24 cellular contexts compared by ENCODE assay signal in the genomic region with DNA sequence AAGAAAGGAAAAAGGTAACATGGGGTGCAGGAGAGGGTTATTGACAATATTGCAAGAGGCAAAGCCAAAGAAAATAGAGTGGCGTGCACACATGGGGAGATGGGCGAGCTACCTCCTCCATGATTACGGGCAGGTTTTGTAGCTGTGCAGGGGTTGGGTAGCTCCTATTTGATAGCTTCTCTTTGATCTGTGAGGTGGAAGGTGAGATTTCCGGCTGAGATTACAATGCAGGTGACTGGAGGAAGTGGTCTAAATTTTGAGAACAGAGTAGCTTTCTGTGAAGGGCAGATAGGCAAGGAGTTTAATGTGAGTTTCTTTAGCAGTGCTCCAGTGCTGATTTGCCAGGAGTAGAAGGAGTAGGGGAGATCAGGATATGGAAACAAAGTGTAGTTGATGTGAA.
DNase-seq lines count a peak whose midpoint lies in the region; ATAC-seq and TF ChIP-seq lines count a peak whose summit lies in the region.
"Had no signal": no experiment of that assay in that cellular context is flagged by ENCODE, and none has a peak within 500 bp of the region (broad histone marks: within the 10 kb centered on the region; RNA-seq: fewer than 3 reads in every experiment).

No MANE protein-coding gene starts in this region.

- no peaks in the 10 kb centered on the region for H4K20me1 ChIP-seq in smooth muscle cell (ENCODE audit: low read depth)

- no peaks in the 10 kb centered on the region for H3K79me2 ChIP-seq in smooth muscle cell (ENCODE audit: low read depth)

- peak overlapping the region; percentile 8 for H3K27ac Mint-ChIP-seq in activated T-cell treated with anti-CD3 and anti-CD28 coated beads, Interleukin-2, amount 50 U/mL, for 24 hours
- H3K27ac Mint-ChIP-seq in CD8-positive, alpha-beta memory T cell, result peak overlapping the region in 6 of 8 donors; percentile 2 to 81 (median 54)
- peak overlapping the region; percentile 9 for H3K27ac Mint-ChIP-seq in T-helper 1 cell treated with Interleukin-12 subunit alpha and Interleukin-12 subunit beta and Interleukin-4 antibody, amounts not matched to agents 30 μg/mL and 1 μg/mL, for 36 hours
- H3K27ac Mint-ChIP-seq in immature natural killer cell, result no peak overlapping the region
- H3K27ac Mint-ChIP-seq: progenitor cell of endocrine pancreas, type B pancreatic cell had no signal

- peaks cover 19% of the 10 kb centered on the region for H3K4me1 Mint-ChIP-seq in activated T-cell treated with anti-CD3 and anti-CD28 coated beads, Interleukin-2, amount 50 U/mL, for 24 hours (ENCODE audit: low read depth)
- H3K4me1 Mint-ChIP-seq in activated T-cell treated with anti-CD3 and anti-CD28 coated beads, Interleukin-2, amount 50 U/mL, for 4 hours (ENCODE audit: low read depth), result peaks cover 18% of the 10 kb centered on the region
- peaks cover 12 to 33% (median 19%) of the 10 kb centered on the region in 3 donors for H3K4me1 Mint-ChIP-seq in CD8-positive, alpha-beta memory T cell
- peaks cover 8% of the 10 kb centered on the region for H3K4me1 Mint-ChIP-seq in T-helper 1 cell treated with Interleukin-12 subunit alpha and Interleukin-12 subunit beta and Interleukin-4 antibody, amounts not matched to agents 30 μg/mL and 1 μg/mL, for 36 hours (ENCODE audit: low read depth)
- peaks cover 10 to 14% of the 10 kb centered on the region in 2 donors for H3K4me1 Mint-ChIP-seq in immature natural killer cell

- H3K36me3 Mint-ChIP-seq in activated T-cell treated with anti-CD3 and anti-CD28 coated beads, Interleukin-2, amount 50 U/mL, for 24 hours (ENCODE audit: low read depth), result no peaks in the 10 kb centered on the region
- H3K36me3 Mint-ChIP-seq in activated T-cell treated with anti-CD3 and anti-CD28 coated beads, Interleukin-2, amount 50 U/mL, for 4 hours (ENCODE audit: insufficient read depth), result no peaks in the 10 kb centered on the region
- peaks cover 0 to 4% (median 0%) of the 10 kb centered on the region in 3 donors for H3K36me3 Mint-ChIP-seq in CD8-positive, alpha-beta memory T cell
- H3K36me3 Mint-ChIP-seq in T-helper 1 cell treated with Interleukin-12 subunit alpha and Interleukin-12 subunit beta and Interleukin-4 antibody, amounts not matched to agents 30 μg/mL and 1 μg/mL, for 36 hours (ENCODE audit: low read depth), result peaks cover 4% of the 10 kb centered on the region
- peaks cover 0 to 7% (median 0%) of the 10 kb centered on the region in 3 donors for H3K36me3 Mint-ChIP-seq in immature natural killer cell
- H3K36me3 Mint-ChIP-seq: type B pancreatic cell had no signal

- no peak overlapping the region for H3K4me3 Mint-ChIP-seq in activated T-cell treated with anti-CD3 and anti-CD28 coated beads, Interleukin-2, amount 50 U/mL, for 24 hours
- no peak overlapping the region for H3K4me3 Mint-ChIP-seq in activated T-cell treated with anti-CD3 and anti-CD28 coated beads, Interleukin-2, amount 50 U/mL, for 4 hours
- peak overlapping the region; percentile 0 to 71 (median 37) for H3K4me3 Mint-ChIP-seq in CD8-positive, alpha-beta memory T cell
- peak overlapping the region; percentile 16 for H3K4me3 Mint-ChIP-seq in T-helper 1 cell treated with Interleukin-12 subunit alpha and Interleukin-12 subunit beta and Interleukin-4 antibody, amounts not matched to agents 30 μg/mL and 1 μg/mL, for 36 hours
- peak overlapping the region in 4 of 5 donors; percentile 1 to 30 (median 2) for H3K4me3 Mint-ChIP-seq in immature natural killer cell
- H3K4me3 Mint-ChIP-seq: type B pancreatic cell had no signal

- H3K36me3 ChIP-seq in CD8-positive, alpha-beta memory T cell (ENCODE audit: insufficient read depth, low read length), result no peaks in the 10 kb centered on the region
- no peaks in the 10 kb centered on the region for H3K36me3 ChIP-seq in smooth muscle cell (ENCODE audit: low read depth)
- H3K36me3 ChIP-seq: neutrophil, sigmoid colon, SJSA1 had no signal

- peaks cover 12% of the 10 kb centered on the region for H3K9me3 Mint-ChIP-seq in activated T-cell treated with anti-CD3 and anti-CD28 coated beads, Interleukin-2, amount 50 U/mL, for 24 hours
- peaks cover 10% of the 10 kb centered on the region for H3K9me3 Mint-ChIP-seq in activated T-cell treated with anti-CD3 and anti-CD28 coated beads, Interleukin-2, amount 50 U/mL, for 4 hours
- H3K9me3 Mint-ChIP-seq in CD8-positive, alpha-beta memory T cell, result peaks cover 3 to 15% (median 7%) of the 10 kb centered on the region in 5 donors
- H3K9me3 Mint-ChIP-seq in T-helper 1 cell treated with Interleukin-12 subunit alpha and Interleukin-12 subunit beta and Interleukin-4 antibody, amounts not matched to agents 30 μg/mL and 1 μg/mL, for 36 hours, result peaks cover 6% of the 10 kb centered on the region
- peaks cover 9 to 25% (median 12%) of the 10 kb centered on the region in 6 donors for H3K9me3 Mint-ChIP-seq in immature natural killer cell

- H3K27me3 Mint-ChIP-seq in activated T-cell treated with anti-CD3 and anti-CD28 coated beads, Interleukin-2, amount 50 U/mL, for 24 hours, result no peaks in the 10 kb centered on the region
- no peaks in the 10 kb centered on the region for H3K27me3 Mint-ChIP-seq in activated T-cell treated with anti-CD3 and anti-CD28 coated beads, Interleukin-2, amount 50 U/mL, for 4 hours (ENCODE audit: low read depth)
- no peaks in the 10 kb centered on the region for H3K27me3 Mint-ChIP-seq in CD8-positive, alpha-beta memory T cell
- H3K27me3 Mint-ChIP-seq in T-helper 1 cell treated with Interleukin-12 subunit alpha and Interleukin-12 subunit beta and Interleukin-4 antibody, amounts not matched to agents 30 μg/mL and 1 μg/mL, for 36 hours (ENCODE audit: low read depth), result no peaks in the 10 kb centered on the region
- no peaks in the 10 kb centered on the region for H3K27me3 Mint-ChIP-seq in immature natural killer cell (ENCODE audit: low read depth in 3 of 3)
- H3K27me3 Mint-ChIP-seq: progenitor cell of endocrine pancreas, type B pancreatic cell had no signal

- H3K27me3 ChIP-seq in CD8-positive, alpha-beta memory T cell (ENCODE audit: insufficient read depth, low read length, poor library complexity, severe bottlenecking), result no peaks in the 10 kb centered on the region
- H3K27me3 ChIP-seq in smooth muscle cell (ENCODE audit: low read depth), result no peaks in the 10 kb centered on the region
- H3K27me3 ChIP-seq: body of pancreas, neutrophil, sigmoid colon, SJSA1 had no signal

- H3K9ac ChIP-seq in smooth muscle cell (ENCODE audit: low read depth), result no peak overlapping the region

- H3K4me1 ChIP-seq in CD8-positive, alpha-beta memory T cell (ENCODE audit: insufficient read depth, low read length), result no peaks in the 10 kb centered on the region
- no peaks in the 10 kb centered on the region for H3K4me1 ChIP-seq in smooth muscle cell (ENCODE audit: low read depth)
- H3K4me1 ChIP-seq: A549, body of pancreas, sigmoid colon, SJSA1 had no signal

- no peaks in the 10 kb centered on the region for H3F3A ChIP-seq in smooth muscle cell (ENCODE audit: low read depth)

- peak overlapping the region; percentile 16 for H3K4me3 ChIP-seq in CD8-positive, alpha-beta memory T cell (ENCODE audit: low read length)
- no peak overlapping the region for H3K4me3 ChIP-seq in smooth muscle cell
- H3K4me3 ChIP-seq: A549, body of pancreas, GM12878, sigmoid colon, SJSA1 had no signal

- no peak for ATAC-seq in activated T-cell treated with anti-CD3 and anti-CD28 coated beads, Interleukin-2, amount 50 U/mL, for 4 hours
- ATAC-seq: A549, body of pancreas, GM12878 had no signal

- DNase-seq in activated T-cell treated with anti-CD3 and anti-CD28 coated beads, Interleukin-2, amount 50 U/mL, for 24 hours, result no peak
- DNase-seq in activated T-cell treated with anti-CD3 and anti-CD28 coated beads, Interleukin-2, amount 50 U/mL, for 4 hours, result no peak
- peak in 4 of 5 donors; percentile 2 to 44 (median 28) for DNase-seq in CD8-positive, alpha-beta memory T cell
- DNase-seq in immature natural killer cell (peak in 2 of 3 donors; percentile 4 to 7), smooth muscle cell (lab: John Stamatoyannopoulos, UW; ENCODE audit: unreplicated experiment) (no peak), NCI-H2227 (lab: John Stamatoyannopoulos, UW; ENCODE audit: unreplicated experiment) (no peak), NCI-H345 (lab: John Stamatoyannopoulos, UW) (no peak)
- DNase-seq: activated T-cell treated with anti-CD3 and anti-CD28 coated beads, Interleukin-2, amount 50 U/mL, for 1 hour; body of pancreas; effector CD8-positive, alpha-beta T cell; erythroblast; head of caudate nucleus; NCI-H1694 treated with DMSO at 0.1 percent for 48 hours; NCI-H2171 treated with DMSO at 0.1 percent for 48 hours; NCI-H526; sigmoid colon; stimulated activated CD8-positive, alpha-beta memory T cell treated with anti-CD3 and anti-CD28 coated beads, Interleukin-4, amount 100 ng/mL, for 48 hours had no signal

- no peak overlapping the region for H2AFZ ChIP-seq in smooth muscle cell (ENCODE audit: low read depth)

- 94% methylated on average over 4 of the region's 4 CpGs for WGBS in smooth muscle cell (ENCODE audit: low lambda C conversion rate)

- no peaks in the 10 kb centered on the region for H3K9me3 ChIP-seq in CD8-positive, alpha-beta memory T cell (ENCODE audit: low read length)
- H3K9me3 ChIP-seq in smooth muscle cell (replicated peaks; ENCODE audit: low read depth), result no peaks in the 10 kb centered on the region
- H3K9me3 ChIP-seq: A549, body of pancreas, neutrophil, sigmoid colon, SJSA1 had no signal

- no peak overlapping the region for H3K4me2 ChIP-seq in smooth muscle cell
- H3K4me2 ChIP-seq: A549 had no signal

- no peak overlapping the region for H3K27ac ChIP-seq in CD8-positive, alpha-beta memory T cell (ENCODE audit: low read depth, low read length)
- H3K27ac ChIP-seq in smooth muscle cell (ENCODE audit: low read depth), result no peak overlapping the region
- H3K27ac ChIP-seq: A549, body of pancreas, neutrophil, sigmoid colon, SJSA1 had no signal

- CTCF ChIA-PET in CD8-positive, alpha-beta memory T cell (lab: Charles Lee), result no interaction called here

- POLR2A ChIA-PET in CD8-positive, alpha-beta memory T cell (lab: Charles Lee), result no interaction called here

- TF ChIP-seq CTCF in smooth muscle cell (IDR thresholded peaks at IDR 0.05; ENCODE audit: borderline replicate concordance, insufficient read depth, poor library complexity, severe bottlenecking), result no peak

Comparison
In these comparisons a context has a peak if more than half of its experiments do, and no peak if none do; other contexts are left out.
1. DNase-seq: peak in CD8-positive, alpha-beta memory T cell (4 of 5) and immature natural killer cell (2 of 3); none in activated T-cell treated with anti-CD3 and anti-CD28 coated beads, Interleukin-2, amount 50 U/mL, for 24 hours (single experiment), activated T-cell treated with anti-CD3 and anti-CD28 coated beads, Interleukin-2, amount 50 U/mL, for 4 hours (single experiment), smooth muscle cell (single experiment), NCI-H2227 (single experiment) and NCI-H345 (single experiment).
2. H3K27ac Mint-ChIP-seq: peak in activated T-cell treated with anti-CD3 and anti-CD28 coated beads, Interleukin-2, amount 50 U/mL, for 24 hours (single experiment), CD8-positive, alpha-beta memory T cell (6 of 8) and T-helper 1 cell treated with Interleukin-12 subunit alpha and Interleukin-12 subunit beta and Interleukin-4 antibody, amounts not matched to agents 30 μg/mL and 1 μg/mL, for 36 hours (single experiment); none in immature natural killer cell (0 of 6).
3. H3K4me3 Mint-ChIP-seq: peak in CD8-positive, alpha-beta memory T cell (7 of 7), T-helper 1 cell treated with Interleukin-12 subunit alpha and Interleukin-12 subunit beta and Interleukin-4 antibody, amounts not matched to agents 30 μg/mL and 1 μg/mL, for 36 hours (single experiment) and immature natural killer cell (4 of 5); none in activated T-cell treated with anti-CD3 and anti-CD28 coated beads, Interleukin-2, amount 50 U/mL, for 24 hours (single experiment) and activated T-cell treated with anti-CD3 and anti-CD28 coated beads, Interleukin-2, amount 50 U/mL, for 4 hours (single experiment).